In genomic region chr4:127631420-127631819, GRCh38 we compare ENCODE assay signal across 1 cellular context.
A peak's percentile ranks its signal among the peaks of the same experiment; 100 is the strongest.
TF ChIP-seq lines count a peak whose summit lies in the region.

No MANE protein-coding gene starts in this region.

TF ChIP-seq in endothelial cell of umbilical vein, 7 proteins besides CTCF, POLR2A, EP300 and RAD21:
- TF ChIP-seq MYC (IDR thresholded peaks at IDR 0.05; ENCODE audit: low read depth, low read length): no peak
- no peak for TF ChIP-seq GATA2 (IDR thresholded peaks at IDR 0.05; ENCODE audit: insufficient read depth, insufficient read length, low read depth, low read length)
- peak; percentile 86 for TF ChIP-seq FOS (IDR thresholded peaks at IDR 0.05; ENCODE audit: borderline replicate concordance, insufficient read depth, low read length)
- peak; percentile 69 for TF ChIP-seq JUN (IDR thresholded peaks at IDR 0.05; ENCODE audit: borderline replicate concordance, insufficient read depth, insufficient read length, low read depth)
- no peak for TF ChIP-seq POLR2AphosphoS5 (IDR thresholded peaks at IDR 0.05; ENCODE audit: insufficient read depth, low read depth, low read length)
